Comparison of ENCODE assay signal across 8 cellular contexts in genomic region chr1:204417231-204417997, GRCh38. TPM values are rescaled to one million over a fixed set of nuclear protein-coding genes. Genes with fewer than 3 reads are reported as not detected.
A peak's percentile ranks its signal among the peaks of the same experiment; 100 is the strongest.
DNase-seq lines count a peak whose midpoint lies in the region; TF ChIP-seq lines count a peak whose summit lies in the region.

No MANE protein-coding gene starts in this region.

- H3K4me1 Mint-ChIP-seq in CD4-positive, alpha-beta memory T cell: peaks cover 11 to 21% (median 19%) of the 10 kb centered on the region in 4 donors
- peaks cover 46% of the 10 kb centered on the region for H3K4me1 Mint-ChIP-seq in osteocyte (ENCODE audit: unreplicated experiment)

- intact Hi-C loops in CD4-positive, alpha-beta memory T cell (cut with micrococcal nuclease): loop anchor here (10.0 kb wide), 1 partner anchor 1217 kb away; the partner anchor contains the start of gene ELK4

- H3K27ac ChIP-seq in CD4-positive, alpha-beta memory T cell (ENCODE audit: low read depth, low read length): no peak overlapping the region

- H3K4me3 ChIP-seq in CD4-positive, alpha-beta memory T cell (ENCODE audit: low read length in 2 of 2): no peak overlapping the region
- peak overlapping the region; percentile 4; the same call in 1 of the 2 replicates for H3K4me3 ChIP-seq in MG63
- peak overlapping the region; percentile 43 for H3K4me3 ChIP-seq in fibroblast of villous mesenchyme (ENCODE audit: low read depth, low read length)

- no peak for TF ChIP-seq CTCF in fibroblast of villous mesenchyme (IDR thresholded peaks at IDR 0.05; ENCODE audit: insufficient read depth, low read depth, low read length)
- no peak for TF ChIP-seq CTCF in osteocyte (IDR thresholded peaks at IDR 0.05)

- peaks cover 4% of the 10 kb centered on the region for H3K4me1 ChIP-seq in CD4-positive, alpha-beta memory T cell (ENCODE audit: insufficient read depth, low read length)

- H3K9me3 Mint-ChIP-seq in CD4-positive, alpha-beta memory T cell: peaks cover 0 to 3% (median 0%) of the 10 kb centered on the region in 8 donors
- no peaks in the 10 kb centered on the region for H3K9me3 Mint-ChIP-seq in osteocyte (ENCODE audit: unreplicated experiment)

- no peaks in the 10 kb centered on the region for H3K27me3 Mint-ChIP-seq in CD4-positive, alpha-beta memory T cell
- no peaks in the 10 kb centered on the region for H3K27me3 Mint-ChIP-seq in osteocyte (ENCODE audit: unreplicated experiment)

- POLR2A ChIA-PET in CD4-positive, alpha-beta memory T cell (lab: Charles Lee; ENCODE audit: partially characterized antibody): interaction anchor here (1.1 to 1.5 kb wide), 2 partner anchors 77 to 89 kb away, joined by 3 to 4 read pairs; partner anchors contain the start of gene PIK3C2B

- DNase-seq in CD4-positive, alpha-beta memory T cell: peak in 1 of 5 donors; percentile 52
- DNase-seq in MG63 (peak; percentile 90), fibroblast of villous mesenchyme (ENCODE audit: low read depth) (peak; percentile 99), osteocyte (ENCODE audit: extremely low spot score, unreplicated experiment) (peak; percentile 63), activated gamma-delta T cell treated with Interleukin-2 at 50 U/mL for 16 hours (no peak), NCI-H526 treated with DMSO at 0.1 percent for 48 hours (lab: John Stamatoyannopoulos, UW) (no peak)
- peak; percentile 25 for DNase-seq in activated CD8-positive, alpha-beta memory T cell treated with anti-CD3 and anti-CD28 coated beads, Interleukin-2, amount 50 U/mL, for 4 hours
- no peak for DNase-seq in central memory CD4-positive, alpha-beta T cell

- H3K4me3 Mint-ChIP-seq in CD4-positive, alpha-beta memory T cell: no peak overlapping the region
- peak overlapping the region; percentile 41 for H3K4me3 Mint-ChIP-seq in osteocyte (ENCODE audit: unreplicated experiment)

- no peaks in the 10 kb centered on the region for H3K9me3 ChIP-seq in CD4-positive, alpha-beta memory T cell (ENCODE audit: control insufficient read depth in 1 of 2, low read length in 2 of 2)
- no peaks in the 10 kb centered on the region for H3K9me3 ChIP-seq in MG63

- H3K27me3 ChIP-seq in CD4-positive, alpha-beta memory T cell (ENCODE audit: insufficient read depth, low read length): no peaks in the 10 kb centered on the region
- no peaks in the 10 kb centered on the region for H3K27me3 ChIP-seq in MG63

- peaks cover 4 to 7% of the 10 kb centered on the region in 2 donors for H3K36me3 Mint-ChIP-seq in CD4-positive, alpha-beta memory T cell
- no peaks in the 10 kb centered on the region for H3K36me3 Mint-ChIP-seq in osteocyte (ENCODE audit: unreplicated experiment)

- no peaks in the 10 kb centered on the region for H3K36me3 ChIP-seq in CD4-positive, alpha-beta memory T cell (ENCODE audit: insufficient read depth, low read length)
- no peaks in the 10 kb centered on the region for H3K36me3 ChIP-seq in MG63

- peak overlapping the region in 4 of 7 donors; percentile 56 to 90 (median 76) for H3K27ac Mint-ChIP-seq in CD4-positive, alpha-beta memory T cell
- peak overlapping the region; percentile 95 for H3K27ac Mint-ChIP-seq in osteocyte (ENCODE audit: unreplicated experiment)

- CTCF ChIA-PET in CD4-positive, alpha-beta memory T cell (lab: Charles Lee; ENCODE audit: partially characterized antibody): interaction anchor here (0.8 to 2.0 kb wide), 4 partner anchors 14 to 62 kb away, joined by 3 to 14 read pairs (median 3); no protein-coding TSS in a partner anchor

RNA-seq across cellular contexts. Expression of gene PPP1R15B, which starts 5.8 kb away (rescaled TPM):
- total RNA-seq in CD4-positive, alpha-beta memory T cell: 10 to 100 TPM; 78.0 to 81.1 TPM
- polyA plus RNA-seq in CD4-positive, alpha-beta memory T cell: 10 to 100 TPM; 17.9 to 20.4 TPM
- total RNA-seq in MG63 (2014; rRNA removed; shearing (Covaris generic); ENCODE audit: low replicate concordance): 35.0 and 36.8 TPM in 2 replicates
- 35.1 and 49.7 TPM in 2 replicates for total RNA-seq in fibroblast of villous mesenchyme
- total RNA-seq in osteocyte: 46.1 and 47.4 TPM in 2 replicates

RNA-seq across cellular contexts. Expression of gene PLEKHA6, which starts 57.7 kb away (rescaled TPM):
- under 1 TPM; 0.52 to 0.89 TPM for total RNA-seq in CD4-positive, alpha-beta memory T cell
- polyA plus RNA-seq in CD4-positive, alpha-beta memory T cell: under 1 TPM in 1 of 2 donors, not detected in 1; 0.15 TPM
- not detected in 2 replicates for total RNA-seq in MG63 (2014; rRNA removed; shearing (Covaris generic); ENCODE audit: low replicate concordance)
- total RNA-seq in fibroblast of villous mesenchyme: 2.9 and 3.9 TPM in 2 replicates
- total RNA-seq in osteocyte: 0.24 and 0.26 TPM in 2 replicates

Comparison
In these comparisons a context has a peak if more than half of its experiments do, and no peak if none do; other contexts are left out.
1. DNase-seq: peak in MG63 (single experiment), activated CD8-positive, alpha-beta memory T cell treated with anti-CD3 and anti-CD28 coated beads, Interleukin-2, amount 50 U/mL, for 4 hours (single experiment), fibroblast of villous mesenchyme (single experiment) and osteocyte (single experiment); none in activated gamma-delta T cell treated with Interleukin-2 at 50 U/mL for 16 hours (single experiment), central memory CD4-positive, alpha-beta T cell (single experiment) and NCI-H526 treated with DMSO at 0.1 percent for 48 hours (single experiment).
2. H3K4me3 ChIP-seq: peak in MG63 (single experiment) and fibroblast of villous mesenchyme (single experiment); none in CD4-positive, alpha-beta memory T cell (0 of 2).